11 cellular contexts compared by ENCODE assay signal in the genomic region with DNA sequence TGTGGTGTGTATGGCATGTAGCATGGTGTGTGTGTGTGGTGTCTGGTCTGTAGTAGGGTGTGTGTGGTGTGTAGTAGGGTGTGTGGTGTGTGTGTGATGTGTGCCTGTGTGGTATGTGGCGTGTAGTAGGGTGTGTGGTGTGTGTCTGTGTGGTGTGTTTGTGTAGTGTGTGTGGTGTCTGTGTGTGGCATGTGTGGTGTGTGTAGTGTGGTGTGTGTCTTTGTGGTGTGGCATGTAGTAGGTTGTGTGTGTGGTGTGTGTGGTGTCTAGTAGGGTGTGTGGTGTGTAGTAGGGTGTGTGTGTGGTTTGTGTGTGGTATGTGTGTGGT.
A peak's percentile ranks its signal among the peaks of the same experiment; 100 is the strongest.
DNase-seq lines count a peak whose midpoint lies in the region; ATAC-seq and TF ChIP-seq lines count a peak whose summit lies in the region.
"Had no signal": no experiment of that assay in that cellular context is flagged by ENCODE, and none has a peak within 500 bp of the region (broad histone marks: within the 10 kb centered on the region; RNA-seq: fewer than 3 reads in every experiment).

No MANE protein-coding gene starts in this region.

- no peaks in the 10 kb centered on the region for H3K36me3 ChIP-seq in spleen
- H3K36me3 ChIP-seq: HAP-1, SJSA1 had no signal

- no peak for ATAC-seq in GM19452 (IDR thresholded peaks at IDR 0.05; ENCODE audit: unreplicated experiment)

- DNase-seq in GM13977 (ENCODE audit: low spot score) (peak; percentile 50), NAMALWA (ENCODE audit: low spot score) (peak; percentile 17), fibroblast of gingiva (ENCODE audit: low read depth) (peak; percentile 17), spleen (peak; percentile 24), GM13976 (ENCODE audit: low spot score) (no peak), NCI-H446 treated with DMSO at 0.1 percent for 48 hours (lab: John Stamatoyannopoulos, UW) (no peak)
- DNase-seq: effector CD8-positive, alpha-beta T cell; NCI-H748 treated with DMSO at 0.1 percent for 48 hours had no signal

- no peak overlapping the region for H3K27ac ChIP-seq in spleen
- H3K27ac ChIP-seq: SJSA1 had no signal

- no peak for TF ChIP-seq POLR2A in spleen (IDR thresholded peaks at IDR 0.05)

- H3K4me1 ChIP-seq in spleen, result peaks cover 14 to 46% (median 40%) of the 10 kb centered on the region in 6 donors
- H3K4me1 ChIP-seq: HAP-1 had no signal

- intact Hi-C loops in spleen (cut with DNase I; ENCODE audit: low total_unique reads), result no loop called here

- H3K4me3 ChIP-seq in spleen, result no peak overlapping the region
- H3K4me3 ChIP-seq: HAP-1, SJSA1 had no signal

- TF ChIP-seq CTCF in GM13977 (IDR thresholded peaks at IDR 0.05; ENCODE audit: extremely low read depth, insufficient read depth, missing control alignments) (no peak), spleen (IDR thresholded peaks at IDR 0.05 in 8 of 11, conservative IDR thresholded peaks at IDR 0.05 in 3 of 11) (no peak), GM13976 (IDR thresholded peaks at IDR 0.05; ENCODE audit: borderline replicate concordance, control extremely low read depth, extremely low read depth, insufficient read depth, missing control alignments) (no peak)

- H3K27me3 ChIP-seq in spleen (replicated peaks in 1 of 7), result peaks cover 0 to 81% (median 0%) of the 10 kb centered on the region in 7 donors
- H3K27me3 ChIP-seq: SJSA1 had no signal

- no peaks in the 10 kb centered on the region for H3K9me3 ChIP-seq in spleen
- H3K9me3 ChIP-seq: HAP-1, SJSA1 had no signal

- in situ Hi-C loops in GM13977 (cut with MboI; ENCODE audit: low pct_unique_long_range_greater_than_20kb, low sequenced_read_pairs, unreplicated experiment) (no loop called here), GM13976 (cut with MboI; ENCODE audit: low sequenced_read_pairs, unreplicated experiment) (no loop called here)

- WGBS in spleen, 5 donors, result 55 to 82% (median 70%) methylated on average over 1 of the region's 1 CpG

Comparison
In these comparisons a context has a peak if more than half of its experiments do, and no peak if none do; other contexts are left out.
1. DNase-seq: peak in GM13977 (single experiment), NAMALWA (single experiment), fibroblast of gingiva (single experiment) and spleen (single experiment); none in GM13976 (single experiment) and NCI-H446 treated with DMSO at 0.1 percent for 48 hours (single experiment).